In genomic region chr3:32681811-32682210, GRCh38 we compare ENCODE assay signal across 25 cellular contexts. TPM values are rescaled to one million over a fixed set of nuclear protein-coding genes. Genes with fewer than 3 reads are reported as not detected.
A peak's percentile ranks its signal among the peaks of the same experiment; 100 is the strongest.
DNase-seq lines count a peak whose midpoint lies in the region; ATAC-seq, FAIRE-seq and TF ChIP-seq lines count a peak whose summit lies in the region.
"Had no signal": no experiment of that assay in that cellular context is flagged by ENCODE, and none has a peak within 500 bp of the region (broad histone marks: within the 10 kb centered on the region; RNA-seq: fewer than 3 reads in every experiment).

No MANE protein-coding gene starts in this region.

- CTCF ChIA-PET in mammary epithelial cell (lab: Charles Lee; ENCODE audit: low non-redundant PET) = no interaction called here
- CTCF ChIA-PET in activated CD4-positive, alpha-beta memory T cell treated with anti-CD3 and anti-CD28 coated beads for 36 hours (lab: Charles Lee) = no interaction called here

- no peaks in the 10 kb centered on the region for H3K36me3 ChIP-seq in mammary epithelial cell (ENCODE audit: insufficient read depth, low read length)
- no peaks in the 10 kb centered on the region for H3K36me3 ChIP-seq in breast epithelium
- H3K36me3 ChIP-seq: BLaER1 treated with 17β-estradiol and CSF1 and Interleukin-3, amounts not matched to agents 10 nM and 100 nM had no signal

- no peaks in the 10 kb centered on the region for H3K9me3 Mint-ChIP-seq in activated CD4-positive, alpha-beta memory T cell treated with anti-CD3 and anti-CD28 coated beads for 36 hours
- H3K9me3 Mint-ChIP-seq: CD8-positive, alpha-beta T cell had no signal

- no TSS peak for BruUV-seq in mammary epithelial cell (replicated peaks; lab: Mats Ljungman, UMichigan)

- TF ChIP-seq CTCF in mammary epithelial cell (conservative IDR thresholded peaks at IDR 0.05 in 1 of 2, IDR thresholded peaks at IDR 0.05 in 1 of 2; ENCODE audit: extremely low read depth in 1 of 2, insufficient read depth in 1 of 2, low read depth in 1 of 2, low read length in 2 of 2) = no peak
- TF ChIP-seq CTCF in breast epithelium (IDR thresholded peaks at IDR 0.05) = no peak
- no peak for TF ChIP-seq CTCF in foreskin keratinocyte (conservative IDR thresholded peaks at IDR 0.05)

- H3K36me3 Mint-ChIP-seq in activated CD4-positive, alpha-beta memory T cell treated with anti-CD3 and anti-CD28 coated beads for 36 hours = peaks cover 3% of the 10 kb centered on the region

- no peak overlapping the region for H3K4me2 ChIP-seq in mammary epithelial cell (ENCODE audit: insufficient read depth, low read depth, low read length)
- H3K4me2 ChIP-seq: BLaER1 treated with 17β-estradiol and CSF1 and Interleukin-3, amounts not matched to agents 10 nM and 100 nM; SK-N-SH had no signal

- H3K4me3 ChIP-seq in mammary epithelial cell (replicated peaks in 1 of 3; ENCODE audit: insufficient read depth in 1 of 3, low read depth in 2 of 3, low read length in 3 of 3) (no peak overlapping the region), breast epithelium (no peak overlapping the region)
- H3K4me3 ChIP-seq: BLaER1 treated with 17β-estradiol and CSF1 and Interleukin-3, amounts not matched to agents 10 nM and 100 nM; K562 had no signal

- H3K27ac ChIP-seq in mammary epithelial cell (ENCODE audit: insufficient read depth, low read depth, low read length) = no peak overlapping the region
- no peak overlapping the region for H3K27ac ChIP-seq in breast epithelium
- H3K27ac ChIP-seq in foreskin keratinocyte = no peak overlapping the region
- H3K27ac ChIP-seq: 22Rv1; BLaER1 treated with 17β-estradiol and CSF1 and Interleukin-3, amounts not matched to agents 10 nM and 100 nM had no signal

- H4K20me1 ChIP-seq in mammary epithelial cell (ENCODE audit: insufficient read depth, low read length) = no peaks in the 10 kb centered on the region

- no peak overlapping the region for H3K9ac ChIP-seq in mammary epithelial cell (ENCODE audit: insufficient read depth, low read length)
- H3K9ac ChIP-seq: BLaER1 treated with 17β-estradiol and CSF1 and Interleukin-3, amounts not matched to agents 10 nM and 100 nM; SK-N-SH had no signal

- no peak overlapping the region for H3K27ac Mint-ChIP-seq in activated CD4-positive, alpha-beta memory T cell treated with anti-CD3 and anti-CD28 coated beads for 36 hours
- H3K27ac Mint-ChIP-seq: CD8-positive, alpha-beta T cell had no signal

- 77% methylated on average over 4 of the region's 4 CpGs for WGBS in mammary epithelial cell (ENCODE audit: low coverage, missing lambda C conversion rate)

- peaks cover 16% of the 10 kb centered on the region for H3K4me1 Mint-ChIP-seq in activated CD4-positive, alpha-beta memory T cell treated with anti-CD3 and anti-CD28 coated beads for 36 hours (ENCODE audit: low read depth)

- no peak overlapping the region for H2AFZ ChIP-seq in mammary epithelial cell (ENCODE audit: low read depth, low read length)

- peaks cover 10% of the 10 kb centered on the region for H3K4me1 ChIP-seq in mammary epithelial cell (ENCODE audit: insufficient read depth, low read length)
- no peaks in the 10 kb centered on the region for H3K4me1 ChIP-seq in breast epithelium
- peaks cover 3% of the 10 kb centered on the region for H3K4me1 ChIP-seq in foreskin keratinocyte

- no peaks in the 10 kb centered on the region for H3K27me3 Mint-ChIP-seq in activated CD4-positive, alpha-beta memory T cell treated with anti-CD3 and anti-CD28 coated beads for 36 hours

- in situ Hi-C loops in mammary epithelial cell (cut with MboI; ENCODE audit: low sequenced_read_pairs in 2 of 2) = no loop called here

- no peak for FAIRE-seq in GM12891 (lab: Jason Lieb, UNC)
- FAIRE-seq: GM19239, H1, K562 had no signal

- peaks cover 2% of the 10 kb centered on the region for H3K27me3 ChIP-seq in mammary epithelial cell (ENCODE audit: insufficient read depth, low read length)
- H3K27me3 ChIP-seq in breast epithelium = no peaks in the 10 kb centered on the region
- no peaks in the 10 kb centered on the region for H3K27me3 ChIP-seq in foreskin keratinocyte
- H3K27me3 ChIP-seq: BLaER1 treated with 17β-estradiol and CSF1 and Interleukin-3, amounts not matched to agents 10 nM and 100 nM had no signal

- intact Hi-C loops in mammary epithelial cell (cut with micrococcal nuclease) (no loop called here), breast epithelium (cut with DNase I; ENCODE audit: low total_unique reads) (no loop called here)
- intact Hi-C loops in activated CD4-positive, alpha-beta memory T cell treated with anti-CD3 and anti-CD28 coated beads for 36 hours (cut with micrococcal nuclease) = loop anchor here (10.0 kb wide), 5 partner anchors 287 to 1113 kb away; partner anchors contain the start of genes CMTM7, CRTAP and PDCD6IP

- dilution Hi-C loops in mammary epithelial cell (cut with HindIII; ENCODE audit: low sequenced_read_pairs) = no loop called here

- POLR2A ChIA-PET in activated CD4-positive, alpha-beta memory T cell treated with anti-CD3 and anti-CD28 coated beads for 36 hours (lab: Charles Lee) = no interaction called here

- peaks cover 19% of the 10 kb centered on the region for H3K79me2 ChIP-seq in mammary epithelial cell (ENCODE audit: insufficient read depth, low read length)

- no peak overlapping the region for H3K4me3 Mint-ChIP-seq in activated CD4-positive, alpha-beta memory T cell treated with anti-CD3 and anti-CD28 coated beads for 36 hours
- H3K4me3 Mint-ChIP-seq: CD8-positive, alpha-beta T cell had no signal

- peak; percentile 44 for ATAC-seq in foreskin keratinocyte
- ATAC-seq: CD8-positive, alpha-beta T cell; K562 had no signal

- peak; percentile 54 for DNase-seq in mammary epithelial cell
- DNase-seq in breast epithelium (ENCODE audit: low spot score in 2 of 2) = no peak
- peak; percentile 47 for DNase-seq in SW480 (ENCODE audit: low spot score)
- DNase-seq in foreskin keratinocyte = peak; percentile 30 to 61
- no peak for DNase-seq in activated CD4-positive, alpha-beta memory T cell treated with anti-CD3 and anti-CD28 coated beads for 36 hours
- no peak for DNase-seq in GM12891 (ENCODE audit: insufficient read length, low spot score)
- DNase-seq in amniotic stem cell (lab: John Stamatoyannopoulos, UW) = no peak
- no peak for DNase-seq in NCI-H345 treated with DMSO at 0.1 percent for 48 hours (lab: John Stamatoyannopoulos, UW; ENCODE audit: unreplicated experiment)
- DNase-seq: Calu3; CD8-positive, alpha-beta T cell; DMS153; GDM1; NCI-H1105; NCI-H146; NCI-H2029 treated with DMSO at 0.1 percent for 48 hours; NCI-H345; NCI-H524 treated with DMSO at 0.1 percent for 48 hours; OCI-M1; SIG-M5; SK-N-SH had no signal

- no peaks in the 10 kb centered on the region for H3K9me3 ChIP-seq in mammary epithelial cell (replicated peaks; ENCODE audit: insufficient read depth, low read length)
- H3K9me3 ChIP-seq in breast epithelium = no peaks in the 10 kb centered on the region
- H3K9me3 ChIP-seq: BLaER1 treated with 17β-estradiol and CSF1 and Interleukin-3, amounts not matched to agents 10 nM and 100 nM; SK-N-SH had no signal

- TF ChIP-seq POLR2A in breast epithelium (IDR thresholded peaks at IDR 0.05) (no peak), GM12891 (IDR thresholded peaks at IDR 0.05; ENCODE audit: low read depth, low read length) (no peak)

TF ChIP-seq in GM12891, 5 proteins besides CTCF, POLR2A, EP300 and RAD21:
- TF ChIP-seq POU2F2 (IDR thresholded peaks at IDR 0.05; ENCODE audit: low read depth, low read length) (no peak), TAF1 (IDR thresholded peaks at IDR 0.05; ENCODE audit: low read depth, low read length) (no peak), PAX5 (IDR thresholded peaks at IDR 0.05; ENCODE audit: insufficient read depth, low read length, severe bottlenecking) (no peak), POLR2AphosphoS5 (IDR thresholded peaks at IDR 0.05; ENCODE audit: low read depth, low read length) (no peak), SPI1 (IDR thresholded peaks at IDR 0.05; ENCODE audit: low read depth, low read length) (no peak)

RNA-seq across cellular contexts. Expression of gene CNOT10, which starts 3.2 kb away (rescaled TPM):
- total RNA-seq in mammary epithelial cell (10 to 100 TPM; 21.3 to 31.6 TPM), breast epithelium (10 to 100 TPM; 18.4 to 37.9 (median 26.2) TPM), foreskin keratinocyte (23.8 and 26.0 TPM in 2 replicates)
- polyA plus RNA-seq in mammary epithelial cell (25.0 TPM), foreskin keratinocyte (22.6 and 23.1 TPM in 2 replicates)
- 25.3 TPM for polyA minus RNA-seq in mammary epithelial cell
- total RNA-seq in activated CD4-positive, alpha-beta memory T cell treated with anti-CD3 and anti-CD28 coated beads for 36 hours = 10 to 100 TPM; 52.4 to 54.7 TPM
- 28.9 TPM for polyA plus RNA-seq in GM12891 (2012; ENCODE audit: low read depth, missing spikeins)

Comparison
In these comparisons a context has a peak if more than half of its experiments do, and no peak if none do; other contexts are left out.
1. DNase-seq: peak in mammary epithelial cell (single experiment), SW480 (single experiment) and foreskin keratinocyte (2 of 2); none in breast epithelium (0 of 2), activated CD4-positive, alpha-beta memory T cell treated with anti-CD3 and anti-CD28 coated beads for 36 hours (single experiment), GM12891 (single experiment), amniotic stem cell (single experiment) and NCI-H345 treated with DMSO at 0.1 percent for 48 hours (single experiment).